18 cellular contexts compared by ENCODE assay signal in the genomic region with DNA sequence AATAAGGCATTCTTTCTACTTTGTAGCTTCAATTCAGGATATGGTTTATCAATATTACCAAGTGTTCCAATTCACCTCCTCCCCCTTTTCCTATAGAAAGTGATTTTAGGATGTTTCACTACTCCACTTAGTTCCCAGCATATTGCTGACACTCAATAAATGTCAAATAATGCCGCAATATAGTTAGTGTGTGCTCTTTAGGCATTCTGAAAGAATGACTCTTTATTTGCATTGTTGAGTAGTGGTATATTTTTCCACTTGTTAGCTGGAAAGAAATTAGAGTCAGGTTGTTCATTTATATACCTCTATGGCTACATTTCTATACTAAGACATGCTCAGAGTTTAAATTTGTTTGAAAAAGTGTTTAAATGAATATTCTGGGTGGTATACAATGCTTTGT.
"Had no signal": no experiment of that assay in that cellular context is flagged by ENCODE, and none has a peak within 500 bp of the region (broad histone marks: within the 10 kb centered on the region; RNA-seq: fewer than 3 reads in every experiment).

No MANE protein-coding gene starts in this region.

- H3K27ac Mint-ChIP-seq: naive thymus-derived CD4-positive, alpha-beta T cell; stimulated activated effector memory CD8-positive, alpha-beta T cell treated with anti-CD3 and anti-CD28 coated beads, Interleukin-12 subunit alpha, Interleukin-12 subunit beta, amount 100 ng/mL, for 72 hours; type B pancreatic cell had no signal

- FAIRE-seq: endometrium, islet of Langerhans had no signal

- H3K27me3 Mint-ChIP-seq: naive thymus-derived CD4-positive, alpha-beta T cell; type B pancreatic cell had no signal

- H3K4me3 Mint-ChIP-seq: naive thymus-derived CD4-positive, alpha-beta T cell; stimulated activated effector memory CD8-positive, alpha-beta T cell treated with anti-CD3 and anti-CD28 coated beads, Interleukin-12 subunit alpha, Interleukin-12 subunit beta, amount 100 ng/mL, for 72 hours; type B pancreatic cell had no signal

- ATAC-seq: esophagus mucosa; gastrocnemius medialis; heart right ventricle; naive thymus-derived CD4-positive, alpha-beta T cell; psoas muscle; right lobe of liver had no signal

- DNase-seq: cortex of kidney; dorsolateral prefrontal cortex; effector CD8-positive, alpha-beta T cell; gastrocnemius medialis; heart right ventricle; hypothalamus; psoas muscle; retina; right lobe of liver; stomach; substantia nigra; uterus had no signal

- H3K36me3 Mint-ChIP-seq: stimulated activated effector memory CD8-positive, alpha-beta T cell treated with anti-CD3 and anti-CD28 coated beads, Interleukin-12 subunit alpha, Interleukin-12 subunit beta, amount 100 ng/mL, for 72 hours; type B pancreatic cell had no signal
